22 cellular contexts compared by ENCODE assay signal in the genomic region with DNA sequence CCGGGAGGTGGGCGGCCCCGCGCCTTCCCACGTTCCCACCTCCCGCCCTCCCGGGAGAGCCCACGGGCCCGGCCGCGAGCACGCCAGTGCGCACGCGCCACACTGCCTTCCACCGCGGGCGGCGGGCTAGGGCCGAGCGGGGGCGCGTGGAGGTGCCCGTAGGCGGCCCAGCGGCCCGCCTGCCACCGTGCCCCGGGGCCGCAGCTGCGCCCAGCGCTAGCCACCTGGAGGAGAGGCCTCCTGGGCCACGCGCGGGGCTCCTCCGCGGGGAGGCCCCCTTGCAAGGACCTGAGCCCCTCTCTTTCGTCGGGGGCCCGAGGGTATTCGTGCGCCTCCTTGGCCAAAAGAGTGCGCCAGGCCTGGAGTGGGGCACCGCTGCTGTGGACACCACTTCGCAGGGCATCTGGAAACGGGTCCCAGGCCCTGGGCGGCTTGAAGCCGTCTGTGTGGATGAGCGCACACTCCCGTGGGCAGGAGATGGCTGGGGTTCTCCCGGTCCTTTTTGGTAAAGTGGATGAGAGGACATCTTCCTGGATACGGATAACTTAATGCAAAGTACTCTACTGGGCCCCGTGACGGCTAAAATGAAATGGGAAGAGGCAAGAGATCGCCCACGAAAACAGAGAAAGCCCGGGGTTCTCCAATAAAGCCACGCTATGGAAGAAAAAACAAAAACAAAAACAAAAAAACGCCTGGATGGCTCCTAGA. TPM values are rescaled to one million over a fixed set of nuclear protein-coding genes. Genes with fewer than 3 reads are reported as not detected.
A peak's percentile ranks its signal among the peaks of the same experiment; 100 is the strongest.
DNase-seq lines count a peak whose midpoint lies in the region; ATAC-seq and TF ChIP-seq lines count a peak whose summit lies in the region.
"Had no signal": no experiment of that assay in that cellular context is flagged by ENCODE, and none has a peak within 500 bp of the region (broad histone marks: within the 10 kb centered on the region; RNA-seq: fewer than 3 reads in every experiment).

No MANE protein-coding gene starts in this region.

- H3K9ac ChIP-seq in endodermal cell (ENCODE audit: extremely low read depth, low read length, poor library complexity, severe bottlenecking): no peak overlapping the region
- H3K9ac ChIP-seq: KMS-11 had no signal

- peaks cover 100% of the 10 kb centered on the region for H3K27me3 ChIP-seq in left ventricle myocardium inferior (ENCODE audit: low read depth)
- peaks cover 8 to 92% (median 76%) of the 10 kb centered on the region in 7 donors for H3K27me3 ChIP-seq in heart right ventricle
- peaks cover 71% of the 10 kb centered on the region for H3K27me3 ChIP-seq in endodermal cell (ENCODE audit: control insufficient read depth, insufficient read depth, low read length, poor library complexity, severe bottlenecking)

- 29 to 30% methylated on average over 51 to 59 of the region's 59 CpGs for WGBS in heart right ventricle, 2 donors
- 45 to 85% methylated on average over 14 to 59 of the region's 59 CpGs for WGBS in endodermal cell (ENCODE audit: insufficient coverage in 1 of 2, insufficient read length in 1 of 2), 2 experiments

- H3K9me3 Mint-ChIP-seq in endodermal cell (no peaks in the 10 kb centered on the region), type B pancreatic cell (no peaks in the 10 kb centered on the region)
- no peaks in the 10 kb centered on the region for H3K9me3 Mint-ChIP-seq in stimulated activated naive CD8-positive, alpha-beta T cell treated with anti-CD3 and anti-CD28 coated beads, Interleukin-15, amount 100 ng/mL, for 72 hours
- H3K9me3 Mint-ChIP-seq: dendritic cell treated with granulocyte-macrophage colony-stimulating factor and Interleukin-4, amounts not matched to agents 40 ng/mL and 50 ng/mL, for 4 days had no signal

- H3K4me1 Mint-ChIP-seq in endodermal cell (peaks cover 26% of the 10 kb centered on the region), type B pancreatic cell (ENCODE audit: unreplicated experiment) (peaks cover 15% of the 10 kb centered on the region)
- H3K4me1 Mint-ChIP-seq in stimulated activated naive CD8-positive, alpha-beta T cell treated with anti-CD3 and anti-CD28 coated beads, Interleukin-15, amount 100 ng/mL, for 72 hours: peaks cover 33% of the 10 kb centered on the region

- H3K36me3 Mint-ChIP-seq in endodermal cell (ENCODE audit: low read depth): no peaks in the 10 kb centered on the region
- no peaks in the 10 kb centered on the region for H3K36me3 Mint-ChIP-seq in type B pancreatic cell

- H3K27ac Mint-ChIP-seq in endodermal cell (no peak overlapping the region), type B pancreatic cell (no peak overlapping the region)
- H3K27ac Mint-ChIP-seq in stimulated activated naive CD8-positive, alpha-beta T cell treated with anti-CD3 and anti-CD28 coated beads, Interleukin-15, amount 100 ng/mL, for 72 hours: peak overlapping the region in 1 of 2 donors; percentile 27
- H3K27ac Mint-ChIP-seq: dendritic cell treated with granulocyte-macrophage colony-stimulating factor and Interleukin-4, amounts not matched to agents 40 ng/mL and 50 ng/mL, for 4 days had no signal

- H3K9me3 ChIP-seq in left ventricle myocardium inferior (replicated peaks) (no peaks in the 10 kb centered on the region), heart right ventricle (no peaks in the 10 kb centered on the region), endodermal cell (ENCODE audit: control insufficient read depth, low read length) (no peaks in the 10 kb centered on the region)

- H3K36me3 ChIP-seq in left ventricle myocardium inferior (no peaks in the 10 kb centered on the region), heart right ventricle (no peaks in the 10 kb centered on the region), endodermal cell (ENCODE audit: control insufficient read depth, insufficient read depth, low read length) (no peaks in the 10 kb centered on the region)
- H3K36me3 ChIP-seq: cardiac muscle cell, HAP-1 had no signal

- peak overlapping the region; percentile 69 for H3K4me3 ChIP-seq in left ventricle myocardium inferior
- H3K4me3 ChIP-seq in heart right ventricle: peak overlapping the region in 3 of 10 donors; percentile 26 to 69 (median 29)
- H3K4me3 ChIP-seq in endodermal cell (ENCODE audit: low read length): no peak overlapping the region
- H3K4me3 ChIP-seq: HAP-1 had no signal

- peak overlapping the region; percentile 22 for H3K4me3 Mint-ChIP-seq in endodermal cell
- no peak overlapping the region for H3K4me3 Mint-ChIP-seq in type B pancreatic cell
- H3K4me3 Mint-ChIP-seq in stimulated activated naive CD8-positive, alpha-beta T cell treated with anti-CD3 and anti-CD28 coated beads, Interleukin-15, amount 100 ng/mL, for 72 hours: no peak overlapping the region
- H3K4me3 Mint-ChIP-seq: dendritic cell treated with granulocyte-macrophage colony-stimulating factor and Interleukin-4, amounts not matched to agents 40 ng/mL and 50 ng/mL, for 4 days; T-helper 1 cell treated with Interleukin-12 subunit alpha and Interleukin-12 subunit beta and Interleukin-4 antibody, amounts not matched to agents 30 μg/mL and 1 μg/mL, for 36 hours had no signal

- TF ChIP-seq CTCF in left ventricle myocardium inferior (IDR thresholded peaks at IDR 0.05; ENCODE audit: borderline replicate concordance) (no peak), heart right ventricle (IDR thresholded peaks at IDR 0.05) (no peak), endodermal cell (conservative IDR thresholded peaks at IDR 0.05) (no peak), type B pancreatic cell (conservative IDR thresholded peaks at IDR 0.05) (no peak)

- H3K4me1 ChIP-seq in left ventricle myocardium inferior (peaks cover 44% of the 10 kb centered on the region), heart right ventricle (peaks cover 0 to 40% (median 34%) of the 10 kb centered on the region in 9 donors), endodermal cell (ENCODE audit: control insufficient read depth, insufficient read depth, low read length) (peaks cover 4% of the 10 kb centered on the region)
- H3K4me1 ChIP-seq: foreskin keratinocyte had no signal

- intact Hi-C loops in left ventricle myocardium inferior (cut with micrococcal nuclease): loop anchor here (10.0 kb wide), 1 partner anchor 948 kb away; no protein-coding TSS in a partner anchor
- intact Hi-C loops in heart right ventricle (cut with DNase I): loop anchor here in 7 of 10 donors (5.0 to 10.0 kb wide), 11 partner anchors 139 to 1758 kb away; a partner anchor contains a TSS

- H3K27ac ChIP-seq in left ventricle myocardium inferior (replicated peaks): no peak overlapping the region
- H3K27ac ChIP-seq in heart right ventricle: no peak overlapping the region
- H3K27ac ChIP-seq in endodermal cell (ENCODE audit: low read depth, low read length): no peak overlapping the region
- H3K27ac ChIP-seq: cardiac muscle cell, foreskin keratinocyte, KMS-11 had no signal

- DNase-seq in left ventricle myocardium inferior: no peak
- no peak for DNase-seq in heart right ventricle
- peak; percentile 52 for DNase-seq in endodermal cell
- peak; percentile 87 for DNase-seq in mesenteric fat pad (ENCODE audit: low spot score)
- DNase-seq in type B pancreatic cell (ENCODE audit: extremely low spot score, unreplicated experiment): peak; percentile 65
- DNase-seq in stimulated activated naive CD8-positive, alpha-beta T cell treated with anti-CD3 and anti-CD28 coated beads, Interleukin-15, amount 100 ng/mL, for 72 hours: no peak
- no peak for DNase-seq in activated gamma-delta T cell (lab: John Stamatoyannopoulos, UW)
- DNase-seq: activated CD4-positive, alpha-beta T cell treated with anti-CD3 and anti-CD28 coated beads, Interleukin-2, amount 50 U/mL, for 1 hour; activated CD8-positive, alpha-beta memory T cell treated with anti-CD3 and anti-CD28 coated beads, Interleukin-2, amount 50 U/mL, for 4 hours; activated effector memory CD4-positive, alpha-beta T cell treated with anti-CD3 and anti-CD28 coated beads, Interleukin-2, amount 50 U/mL, for 16 hours; C1 segment of cervical spinal cord; foreskin keratinocyte; NCI-H2227 treated with DMSO at 0.1 percent for 48 hours; NCI-H82; SIG-M5; stimulated activated CD8-positive, alpha-beta memory T cell treated with anti-CD3 and anti-CD28 coated beads, Interleukin-4, amount 100 ng/mL, for 48 hours had no signal

- peaks cover 73% of the 10 kb centered on the region for H3K27me3 Mint-ChIP-seq in endodermal cell (ENCODE audit: insufficient read depth)
- peaks cover 86% of the 10 kb centered on the region for H3K27me3 Mint-ChIP-seq in type B pancreatic cell
- H3K27me3 Mint-ChIP-seq in stimulated activated naive CD8-positive, alpha-beta T cell treated with anti-CD3 and anti-CD28 coated beads, Interleukin-15, amount 100 ng/mL, for 72 hours: peaks cover 95% of the 10 kb centered on the region

- ATAC-seq in heart right ventricle: no peak
- ATAC-seq in stimulated activated naive CD8-positive, alpha-beta T cell treated with anti-CD3 and anti-CD28 coated beads, Interleukin-15, amount 100 ng/mL, for 72 hours: no peak
- no peak for ATAC-seq in GM19035 (IDR thresholded peaks at IDR 0.05; ENCODE audit: unreplicated experiment)
- ATAC-seq: foreskin keratinocyte had no signal

RNA-seq across cellular contexts. Expression of a gene that starts 9.0 kb away (rescaled TPM):
- total RNA-seq in left ventricle myocardium inferior (6.2 TPM), heart right ventricle (10 to 100 TPM in 1 of 10 donors, 1 to 10 TPM in 9; 4.3 to 12.2 (median 5.6) TPM), endodermal cell (1 to 10 TPM in 1 of 2 donors, under 1 TPM in 1; 0.44 to 2.0 TPM), mesenteric fat pad (28.6 TPM), type B pancreatic cell (ENCODE audit: low replicate concordance) (0.81 and 26.1 TPM in 2 replicates)
- 10 to 100 TPM in 1 of 2 donors, 1 to 10 TPM in 1; 3.9 to 10.7 TPM for polyA plus RNA-seq in heart right ventricle
- 20.8 TPM for polyA plus RNA-seq in endodermal cell (2013, experiment 1 of 2)
- polyA plus RNA-seq in endodermal cell (2013, experiment 2 of 2): 16.1 TPM
- polyA plus RNA-seq: foreskin keratinocyte had no signal

Comparison
In these comparisons a context has a peak if more than half of its experiments do, and no peak if none do; other contexts are left out.
1. DNase-seq: peak in endodermal cell (single experiment), mesenteric fat pad (single experiment) and type B pancreatic cell (single experiment); none in left ventricle myocardium inferior (single experiment), heart right ventricle (0 of 2), stimulated activated naive CD8-positive, alpha-beta T cell treated with anti-CD3 and anti-CD28 coated beads, Interleukin-15, amount 100 ng/mL, for 72 hours (0 of 2) and activated gamma-delta T cell (single experiment).